Comparison of ENCODE assay signal across 8 cellular contexts in the genomic region with DNA sequence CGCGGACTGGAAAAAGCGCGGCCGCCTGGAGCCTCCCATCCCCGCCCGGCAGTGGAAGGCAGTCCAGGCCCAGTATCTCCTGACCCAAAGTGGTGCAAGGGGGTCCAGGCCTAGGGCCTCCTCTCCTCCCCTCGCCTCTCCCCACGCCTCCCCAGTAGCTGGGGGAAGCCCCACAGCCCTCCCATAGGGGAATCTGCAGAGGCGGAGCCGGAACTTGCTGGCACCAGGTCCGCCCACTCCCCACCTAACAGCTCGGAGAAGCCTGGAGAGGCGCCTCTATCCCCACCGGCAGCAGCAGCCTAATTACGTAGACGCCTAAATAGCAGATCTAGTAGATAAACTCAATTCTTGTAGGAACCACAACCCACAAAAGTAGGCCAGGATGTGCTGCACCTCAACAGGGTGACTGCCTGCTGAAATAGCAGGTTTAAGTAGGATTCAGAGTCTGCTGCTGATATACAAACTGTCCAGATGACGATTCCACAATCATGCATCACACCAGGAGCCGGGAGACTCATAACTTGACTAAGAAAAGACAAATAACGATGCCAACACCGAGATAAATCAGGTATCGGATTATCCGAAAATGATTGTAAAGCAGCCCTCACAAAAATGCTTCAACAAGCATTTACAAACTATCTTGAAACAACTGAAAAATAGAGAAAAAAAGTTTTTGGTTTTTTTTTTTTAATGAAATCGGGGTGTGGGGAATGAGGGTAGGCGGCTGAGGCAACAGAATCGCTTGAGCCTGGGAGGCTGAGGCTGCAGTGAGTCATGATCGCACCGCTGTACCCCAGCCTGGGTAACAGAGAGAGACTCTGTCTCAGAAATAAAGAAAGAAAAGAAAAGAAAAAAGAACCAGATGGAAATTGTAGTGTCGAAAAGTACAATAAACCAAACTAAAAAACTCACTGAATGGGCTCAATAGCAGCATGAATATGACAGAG. TPM values are rescaled to one million over a fixed set of nuclear protein-coding genes. Genes with fewer than 3 reads are reported as not detected.
DNase-seq lines count a peak whose midpoint lies in the region; ATAC-seq, FAIRE-seq and TF ChIP-seq lines count a peak whose summit lies in the region.

No MANE protein-coding gene starts in this region.

- no peaks in the 10 kb centered on the region for H3K36me3 Mint-ChIP-seq in activated B cell treated with CpG ODN at 0.5 μM for 24 hours (ENCODE audit: low read depth)

- intact Hi-C loops in activated B cell treated with CpG ODN at 0.5 μM for 24 hours (cut with micrococcal nuclease), result no loop called here

- TF ChIP-seq CTCF in GM12875 (IDR thresholded peaks at IDR 0.05; ENCODE audit: borderline replicate concordance, insufficient read depth, low read depth, low read length) (no peak), activated B cell treated with CpG ODN at 0.5 μM for 24 hours (IDR thresholded peaks at IDR 0.05) (no peak), choroid plexus epithelial cell (conservative IDR thresholded peaks at IDR 0.05; ENCODE audit: low read depth, low read length) (no peak), BE2C (IDR thresholded peaks at IDR 0.05; ENCODE audit: low read depth, low read length) (no peak)

- POLR2A ChIA-PET in activated B cell treated with CpG ODN at 0.5 μM for 24 hours (lab: Charles Lee), result interaction anchor here (0.5 to 1.4 kb wide), 10 partner anchors 9 to 182 kb away, joined by 3 to 7 read pairs (median 3); a partner anchor contains a TSS

- H3K27ac Mint-ChIP-seq in activated B cell treated with CpG ODN at 0.5 μM for 24 hours, result peak overlapping the region; percentile 37

- peak overlapping the region; percentile 64 for H3K4me3 Mint-ChIP-seq in activated B cell treated with CpG ODN at 0.5 μM for 24 hours

- peak; percentile 49 for DNase-seq in activated B cell treated with CpG ODN at 0.5 μM for 24 hours
- peak; percentile 20 for DNase-seq in choroid plexus epithelial cell (ENCODE audit: low read depth)
- DNase-seq in stimulated activated CD4-positive, alpha-beta T cell treated with anti-CD3 and anti-CD28 coated beads, Interleukin-2, amount 100 ng/mL, for 4 hours (ENCODE audit: low read depth), result peak; percentile 89
- no peak for DNase-seq in frontal cortex (ENCODE audit: low spot score in 2 of 2)
- no peak for DNase-seq in BE2C
- no peak for DNase-seq in A172 (ENCODE audit: low spot score)

- CTCF ChIA-PET in activated B cell treated with CpG ODN at 0.5 μM for 24 hours (lab: Charles Lee), result no interaction called here

- peak overlapping the region; percentile 44 for H3K4me3 ChIP-seq in GM12875 (ENCODE audit: low read depth, low read length)
- H3K4me3 ChIP-seq in choroid plexus epithelial cell (ENCODE audit: low read depth, low read length), result no peak overlapping the region
- no peak overlapping the region for H3K4me3 ChIP-seq in BE2C (ENCODE audit: low read depth, low read length)

- no peak for FAIRE-seq in frontal cortex (lab: Jason Lieb, UNC)

- no peaks in the 10 kb centered on the region for H3K9me3 ChIP-seq in BE2C

- H3K27me3 Mint-ChIP-seq in activated B cell treated with CpG ODN at 0.5 μM for 24 hours, result peaks cover 9% of the 10 kb centered on the region

- no peaks in the 10 kb centered on the region for H3K4me1 ChIP-seq in BE2C

- no peaks in the 10 kb centered on the region for H3K27me3 ChIP-seq in BE2C

- peaks cover 8% of the 10 kb centered on the region for H3K4me1 Mint-ChIP-seq in activated B cell treated with CpG ODN at 0.5 μM for 24 hours

- no peaks in the 10 kb centered on the region for H3K36me3 ChIP-seq in BE2C

- ATAC-seq in activated B cell treated with CpG ODN at 0.5 μM for 24 hours (ENCODE audit: low read depth), result peak; percentile 99
- ATAC-seq in GM18511 (IDR thresholded peaks at IDR 0.05; ENCODE audit: unreplicated experiment), result no peak

- H3K9me3 Mint-ChIP-seq in activated B cell treated with CpG ODN at 0.5 μM for 24 hours, result no peaks in the 10 kb centered on the region

RNA-seq across cellular contexts. Expression of a gene that starts 11.4 kb away (rescaled TPM):
- total RNA-seq in activated B cell treated with CpG ODN at 0.5 μM for 24 hours (37.5 and 45.8 TPM in 2 replicates), frontal cortex (50.1 TPM)
- 61.6 TPM for polyA plus RNA-seq in BE2C (2012; ENCODE audit: insufficient read depth, insufficient read length, low read depth)
- 8.0 and 11.1 TPM in 2 replicates for total RNA-seq in A172 (2014; rRNA removed; shearing (Covaris generic))

RNA-seq across cellular contexts. Expression of a gene that starts 14.6 kb away (rescaled TPM):
- 16.0 and 17.3 TPM in 2 replicates for total RNA-seq in activated B cell treated with CpG ODN at 0.5 μM for 24 hours
- 23.2 TPM for total RNA-seq in frontal cortex
- 31.0 TPM for polyA plus RNA-seq in BE2C (2012; ENCODE audit: insufficient read depth, insufficient read length, low read depth)
- total RNA-seq in A172 (2014; rRNA removed; shearing (Covaris generic)), result 7.8 and 8.1 TPM in 2 replicates

Comparison
In these comparisons a context has a peak if more than half of its experiments do, and no peak if none do; other contexts are left out.
1. DNase-seq: peak in activated B cell treated with CpG ODN at 0.5 μM for 24 hours (single experiment), choroid plexus epithelial cell (single experiment) and stimulated activated CD4-positive, alpha-beta T cell treated with anti-CD3 and anti-CD28 coated beads, Interleukin-2, amount 100 ng/mL, for 4 hours (single experiment); none in frontal cortex (0 of 2), BE2C (single experiment) and A172 (single experiment).